In the genomic region with DNA sequence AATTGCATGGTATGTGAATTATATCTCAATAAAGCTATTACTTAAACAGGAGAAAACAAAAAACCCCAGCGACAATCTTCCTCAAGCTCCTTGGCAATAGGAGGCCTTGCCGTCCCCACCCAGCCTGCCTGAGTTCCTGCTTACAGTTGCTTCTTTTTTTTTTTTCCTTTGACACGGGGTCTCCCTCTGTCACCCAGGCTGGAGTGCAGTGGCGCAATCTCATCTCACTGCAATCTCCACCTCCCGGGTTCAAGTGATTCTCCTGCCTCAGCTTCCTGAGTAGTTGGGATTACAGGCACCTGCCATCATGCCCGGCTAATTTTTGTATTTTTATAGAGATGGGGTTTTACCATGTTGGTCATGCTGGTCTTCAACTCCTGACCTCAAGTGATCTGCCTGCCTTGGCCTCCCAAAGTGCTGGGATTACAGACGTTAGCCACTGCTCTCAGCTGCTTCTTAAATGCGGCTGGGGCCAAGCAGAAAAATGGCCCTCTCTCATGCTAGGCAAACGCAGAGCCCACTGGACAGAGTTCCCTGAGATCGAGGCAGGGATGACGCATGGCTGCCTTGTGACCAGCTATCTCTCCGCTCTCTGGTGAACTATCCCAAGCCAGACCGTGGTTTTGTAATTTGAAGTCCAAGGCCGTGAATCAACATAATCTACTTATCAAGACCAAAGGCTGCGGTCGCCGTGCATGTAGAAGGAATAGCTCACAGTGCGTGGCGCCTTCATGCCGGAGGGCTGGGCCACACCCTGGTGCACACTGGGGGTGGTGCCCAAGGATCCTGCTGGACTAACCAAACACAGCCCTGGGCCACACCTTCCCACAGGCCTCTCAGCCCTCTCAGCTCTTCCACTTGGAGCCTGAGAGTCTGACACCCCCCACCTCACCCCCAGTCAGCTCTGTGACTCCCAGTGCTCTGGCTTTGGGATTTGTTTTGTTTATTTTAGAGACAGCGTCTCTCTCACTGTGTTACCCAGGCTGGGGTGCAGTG, we compare ENCODE assay signal across 1 cellular context.
TF ChIP-seq lines count a peak whose summit lies in the region.

No MANE protein-coding gene starts in this region.

TF ChIP-seq in K562, 482 proteins besides CTCF, POLR2A, EP300 and RAD21 (continued from another document and continues in another):
- TF ChIP-seq ATF1 (CRISPR knock-in tag; IDR thresholded peaks at IDR 0.05), result no peak
- peak; percentile 84 for TF ChIP-seq ATF1 (tag; IDR thresholded peaks at IDR 0.05)
- TF ChIP-seq, protein P1, sequence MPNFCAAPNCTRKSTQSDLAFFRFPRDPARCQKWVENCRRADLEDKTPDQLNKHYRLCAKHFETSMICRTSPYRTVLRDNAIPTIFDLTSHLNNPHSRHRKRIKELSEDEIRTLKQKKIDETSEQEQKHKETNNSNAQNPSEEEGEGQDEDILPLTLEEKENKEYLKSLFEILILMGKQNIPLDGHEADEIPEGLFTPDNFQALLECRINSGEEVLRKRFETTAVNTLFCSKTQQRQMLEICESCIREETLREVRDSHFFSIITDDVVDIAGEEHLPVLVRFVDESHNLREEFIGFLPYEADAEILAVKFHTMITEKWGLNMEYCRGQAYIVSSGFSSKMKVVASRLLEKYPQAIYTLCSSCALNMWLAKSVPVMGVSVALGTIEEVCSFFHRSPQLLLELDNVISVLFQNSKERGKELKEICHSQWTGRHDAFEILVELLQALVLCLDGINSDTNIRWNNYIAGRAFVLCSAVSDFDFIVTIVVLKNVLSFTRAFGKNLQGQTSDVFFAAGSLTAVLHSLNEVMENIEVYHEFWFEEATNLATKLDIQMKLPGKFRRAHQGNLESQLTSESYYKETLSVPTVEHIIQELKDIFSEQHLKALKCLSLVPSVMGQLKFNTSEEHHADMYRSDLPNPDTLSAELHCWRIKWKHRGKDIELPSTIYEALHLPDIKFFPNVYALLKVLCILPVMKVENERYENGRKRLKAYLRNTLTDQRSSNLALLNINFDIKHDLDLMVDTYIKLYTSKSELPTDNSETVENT (CRISPR knock-in tag; IDR thresholded peaks at IDR 0.05), result no peak; the same call in 1 of the 2 replicates
- TF ChIP-seq GABPB1 (CRISPR knock-in tag; IDR thresholded peaks at IDR 0.05), result peak; percentile 16; the same call in 1 of the 2 replicates
- TF ChIP-seq ZNF644 (tag; IDR thresholded peaks at IDR 0.05; ENCODE audit: low read depth), result 0 out of 2 replicates have a peak, but pooled peaks have one; percentile 45
- TF ChIP-seq, protein P2, sequence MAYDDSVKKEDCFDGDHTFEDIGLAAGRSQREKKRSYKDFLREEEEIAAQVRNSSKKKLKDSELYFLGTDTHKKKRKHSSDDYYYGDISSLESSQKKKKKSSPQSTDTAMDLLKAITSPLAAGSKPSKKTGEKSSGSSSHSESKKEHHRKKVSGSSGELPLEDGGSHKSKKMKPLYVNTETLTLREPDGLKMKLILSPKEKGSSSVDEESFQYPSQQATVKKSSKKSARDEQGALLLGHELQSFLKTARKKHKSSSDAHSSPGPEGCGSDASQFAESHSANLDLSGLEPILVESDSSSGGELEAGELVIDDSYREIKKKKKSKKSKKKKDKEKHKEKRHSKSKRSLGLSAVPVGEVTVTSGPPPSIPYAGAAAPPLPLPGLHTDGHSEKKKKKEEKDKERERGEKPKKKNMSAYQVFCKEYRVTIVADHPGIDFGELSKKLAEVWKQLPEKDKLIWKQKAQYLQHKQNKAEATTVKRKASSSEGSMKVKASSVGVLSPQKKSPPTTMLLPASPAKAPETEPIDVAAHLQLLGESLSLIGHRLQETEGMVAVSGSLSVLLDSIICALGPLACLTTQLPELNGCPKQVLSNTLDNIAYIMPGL (CRISPR knock-in tag; IDR thresholded peaks at IDR 0.05), result 0 out of 2 replicates have a peak, but pooled peaks have one; percentile 50
- TF ChIP-seq, protein P3, sequence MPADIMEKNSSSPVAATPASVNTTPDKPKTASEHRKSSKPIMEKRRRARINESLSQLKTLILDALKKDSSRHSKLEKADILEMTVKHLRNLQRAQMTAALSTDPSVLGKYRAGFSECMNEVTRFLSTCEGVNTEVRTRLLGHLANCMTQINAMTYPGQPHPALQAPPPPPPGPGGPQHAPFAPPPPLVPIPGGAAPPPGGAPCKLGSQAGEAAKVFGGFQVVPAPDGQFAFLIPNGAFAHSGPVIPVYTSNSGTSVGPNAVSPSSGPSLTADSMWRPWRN (IDR thresholded peaks at IDR 0.05; ENCODE audit: low read depth), result peak; percentile 88
- TF ChIP-seq, protein P4, sequence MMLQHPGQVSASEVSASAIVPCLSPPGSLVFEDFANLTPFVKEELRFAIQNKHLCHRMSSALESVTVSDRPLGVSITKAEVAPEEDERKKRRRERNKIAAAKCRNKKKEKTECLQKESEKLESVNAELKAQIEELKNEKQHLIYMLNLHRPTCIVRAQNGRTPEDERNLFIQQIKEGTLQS (IDR thresholded peaks at IDR 0.05), result peak; percentile 94
- TF ChIP-seq, protein P4 (CRISPR knock-in tag; conservative IDR thresholded peaks at IDR 0.05), result peak; percentile 96
- TF ChIP-seq ZNF584 (CRISPR knock-in tag; IDR thresholded peaks at IDR 0.05; ENCODE audit: low read depth), result peak; percentile 96
- TF ChIP-seq, protein P5, sequence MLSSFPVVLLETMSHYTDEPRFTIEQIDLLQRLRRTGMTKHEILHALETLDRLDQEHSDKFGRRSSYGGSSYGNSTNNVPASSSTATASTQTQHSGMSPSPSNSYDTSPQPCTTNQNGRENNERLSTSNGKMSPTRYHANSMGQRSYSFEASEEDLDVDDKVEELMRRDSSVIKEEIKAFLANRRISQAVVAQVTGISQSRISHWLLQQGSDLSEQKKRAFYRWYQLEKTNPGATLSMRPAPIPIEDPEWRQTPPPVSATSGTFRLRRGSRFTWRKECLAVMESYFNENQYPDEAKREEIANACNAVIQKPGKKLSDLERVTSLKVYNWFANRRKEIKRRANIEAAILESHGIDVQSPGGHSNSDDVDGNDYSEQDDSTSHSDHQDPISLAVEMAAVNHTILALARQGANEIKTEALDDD (IDR thresholded peaks at IDR 0.05), result peak; percentile 67; the same call in 1 of the 2 replicates
- TF ChIP-seq, protein P6, sequence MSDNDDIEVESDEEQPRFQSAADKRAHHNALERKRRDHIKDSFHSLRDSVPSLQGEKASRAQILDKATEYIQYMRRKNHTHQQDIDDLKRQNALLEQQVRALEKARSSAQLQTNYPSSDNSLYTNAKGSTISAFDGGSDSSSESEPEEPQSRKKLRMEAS (CRISPR knock-in tag; IDR thresholded peaks at IDR 0.05), result peak; percentile 73
- no peak for TF ChIP-seq FUS (optimal IDR thresholded peaks at IDR 0.05; ENCODE audit: low read depth, low read length)
- no peak for TF ChIP-seq ZNF239 (CRISPR knock-in tag; IDR thresholded peaks at IDR 0.05)
- TF ChIP-seq, protein P7, sequence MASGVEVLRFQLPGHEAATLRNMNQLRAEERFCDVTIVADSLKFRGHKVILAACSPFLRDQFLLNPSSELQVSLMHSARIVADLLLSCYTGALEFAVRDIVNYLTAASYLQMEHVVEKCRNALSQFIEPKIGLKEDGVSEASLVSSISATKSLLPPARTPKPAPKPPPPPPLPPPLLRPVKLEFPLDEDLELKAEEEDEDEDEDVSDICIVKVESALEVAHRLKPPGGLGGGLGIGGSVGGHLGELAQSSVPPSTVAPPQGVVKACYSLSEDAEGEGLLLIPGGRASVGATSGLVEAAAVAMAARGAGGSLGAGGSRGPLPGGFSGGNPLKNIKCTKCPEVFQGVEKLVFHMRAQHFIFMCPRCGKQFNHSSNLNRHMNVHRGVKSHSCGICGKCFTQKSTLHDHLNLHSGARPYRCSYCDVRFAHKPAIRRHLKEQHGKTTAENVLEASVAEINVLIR (CRISPR knock-in tag; IDR thresholded peaks at IDR 0.05), result no peak
- TF ChIP-seq MBD2 (IDR thresholded peaks at IDR 0.05; ENCODE audit: borderline replicate concordance, low read depth), result 0 out of 2 replicates have a peak, but pooled peaks have one; percentile 45
- TF ChIP-seq KLF1 (tag; IDR thresholded peaks at IDR 0.05), result peak; percentile 76
- TF ChIP-seq, protein P8, sequence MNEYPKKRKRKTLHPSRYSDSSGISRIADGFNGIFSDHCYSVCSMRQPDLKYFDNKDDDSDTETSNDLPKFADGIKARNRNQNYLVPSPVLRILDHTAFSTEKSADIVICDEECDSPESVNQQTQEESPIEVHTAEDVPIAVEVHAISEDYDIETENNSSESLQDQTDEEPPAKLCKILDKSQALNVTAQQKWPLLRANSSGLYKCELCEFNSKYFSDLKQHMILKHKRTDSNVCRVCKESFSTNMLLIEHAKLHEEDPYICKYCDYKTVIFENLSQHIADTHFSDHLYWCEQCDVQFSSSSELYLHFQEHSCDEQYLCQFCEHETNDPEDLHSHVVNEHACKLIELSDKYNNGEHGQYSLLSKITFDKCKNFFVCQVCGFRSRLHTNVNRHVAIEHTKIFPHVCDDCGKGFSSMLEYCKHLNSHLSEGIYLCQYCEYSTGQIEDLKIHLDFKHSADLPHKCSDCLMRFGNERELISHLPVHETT (CRISPR knock-in tag; conservative IDR thresholded peaks at IDR 0.05 in 1 of 2, IDR thresholded peaks at IDR 0.05 in 1 of 2), result peak in 1 of 2 experiments; percentile 79; a peak in 2 of 4 replicates
- TF ChIP-seq PHB (CRISPR knock-in tag; IDR thresholded peaks at IDR 0.05), result no peak
- TF ChIP-seq CBX3 (IDR thresholded peaks at IDR 0.05; ENCODE audit: borderline replicate concordance in 1 of 2, low read length in 2 of 2), result 0 out of 3 replicates have a peak, but pooled peaks of 1 of the 2 experiments have one; percentile 31
- no peak for TF ChIP-seq ZSCAN29 (IDR thresholded peaks at IDR 0.05)
- TF ChIP-seq, protein P9, sequence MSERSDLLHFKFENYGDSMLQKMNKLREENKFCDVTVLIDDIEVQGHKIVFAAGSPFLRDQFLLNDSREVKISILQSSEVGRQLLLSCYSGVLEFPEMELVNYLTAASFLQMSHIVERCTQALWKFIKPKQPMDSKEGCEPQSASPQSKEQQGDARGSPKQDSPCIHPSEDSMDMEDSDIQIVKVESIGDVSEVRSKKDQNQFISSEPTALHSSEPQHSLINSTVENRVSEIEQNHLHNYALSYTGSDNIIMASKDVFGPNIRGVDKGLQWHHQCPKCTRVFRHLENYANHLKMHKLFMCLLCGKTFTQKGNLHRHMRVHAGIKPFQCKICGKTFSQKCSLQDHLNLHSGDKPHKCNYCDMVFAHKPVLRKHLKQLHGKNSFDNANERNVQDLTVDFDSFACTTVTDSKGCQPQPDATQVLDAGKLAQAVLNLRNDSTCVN (CRISPR knock-in tag; IDR thresholded peaks at IDR 0.05), result 0 out of 2 replicates have a peak, but pooled peaks have one; percentile 6
- TF ChIP-seq ZNF41 (CRISPR knock-in tag; conservative IDR thresholded peaks at IDR 0.05), result no peak
- TF ChIP-seq MYNN (IDR thresholded peaks at IDR 0.05), result 0 out of 2 replicates have a peak, but pooled peaks have one; percentile 78
- TF ChIP-seq MYNN (CRISPR knock-in tag; IDR thresholded peaks at IDR 0.05), result no peak
- TF ChIP-seq ZNF717 (CRISPR knock-in tag; IDR thresholded peaks at IDR 0.05), result no peak
- TF ChIP-seq, protein P10, sequence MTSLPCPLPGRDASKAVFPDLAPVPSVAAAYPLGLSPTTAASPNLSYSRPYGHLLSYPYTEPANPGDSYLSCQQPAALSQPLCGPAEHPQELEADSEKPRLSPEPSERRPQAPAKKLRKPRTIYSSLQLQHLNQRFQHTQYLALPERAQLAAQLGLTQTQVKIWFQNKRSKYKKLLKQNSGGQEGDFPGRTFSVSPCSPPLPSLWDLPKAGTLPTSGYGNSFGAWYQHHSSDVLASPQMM (CRISPR knock-in tag; IDR thresholded peaks at IDR 0.05), result no peak
- no peak for TF ChIP-seq CCAR2 (IDR thresholded peaks at IDR 0.05; ENCODE audit: low read depth, low read length)
- TF ChIP-seq NRF1 (conservative IDR thresholded peaks at IDR 0.05 in 1 of 2, IDR thresholded peaks at IDR 0.05 in 1 of 2), result peak; percentile 68 to 76
- TF ChIP-seq ZBTB7A (IDR thresholded peaks at IDR 0.05; ENCODE audit: borderline replicate concordance, control insufficient read depth, low read depth, low read length), result 0 out of 2 replicates have a peak, but pooled peaks have one; percentile 46
- peak; percentile 96 for TF ChIP-seq L3MBTL2 (IDR thresholded peaks at IDR 0.05)
- TF ChIP-seq, protein P11, sequence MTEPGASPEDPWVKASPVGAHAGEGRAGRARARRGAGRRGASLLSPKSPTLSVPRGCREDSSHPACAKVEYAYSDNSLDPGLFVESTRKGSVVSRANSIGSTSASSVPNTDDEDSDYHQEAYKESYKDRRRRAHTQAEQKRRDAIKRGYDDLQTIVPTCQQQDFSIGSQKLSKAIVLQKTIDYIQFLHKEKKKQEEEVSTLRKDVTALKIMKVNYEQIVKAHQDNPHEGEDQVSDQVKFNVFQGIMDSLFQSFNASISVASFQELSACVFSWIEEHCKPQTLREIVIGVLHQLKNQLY (CRISPR knock-in tag; conservative IDR thresholded peaks at IDR 0.05), result no peak
- 0 out of 2 replicates have a peak, but pooled peaks have one; percentile 47 for TF ChIP-seq EHMT2 (IDR thresholded peaks at IDR 0.05)
- TF ChIP-seq, protein P12, sequence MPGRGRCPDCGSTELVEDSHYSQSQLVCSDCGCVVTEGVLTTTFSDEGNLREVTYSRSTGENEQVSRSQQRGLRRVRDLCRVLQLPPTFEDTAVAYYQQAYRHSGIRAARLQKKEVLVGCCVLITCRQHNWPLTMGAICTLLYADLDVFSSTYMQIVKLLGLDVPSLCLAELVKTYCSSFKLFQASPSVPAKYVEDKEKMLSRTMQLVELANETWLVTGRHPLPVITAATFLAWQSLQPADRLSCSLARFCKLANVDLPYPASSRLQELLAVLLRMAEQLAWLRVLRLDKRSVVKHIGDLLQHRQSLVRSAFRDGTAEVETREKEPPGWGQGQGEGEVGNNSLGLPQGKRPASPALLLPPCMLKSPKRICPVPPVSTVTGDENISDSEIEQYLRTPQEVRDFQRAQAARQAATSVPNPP (IDR thresholded peaks at IDR 0.05; ENCODE audit: borderline replicate concordance, insufficient read depth, insufficient read length), result no peak
- TF ChIP-seq ZNF24 (IDR thresholded peaks at IDR 0.05), result no peak
- TF ChIP-seq, protein P13, sequence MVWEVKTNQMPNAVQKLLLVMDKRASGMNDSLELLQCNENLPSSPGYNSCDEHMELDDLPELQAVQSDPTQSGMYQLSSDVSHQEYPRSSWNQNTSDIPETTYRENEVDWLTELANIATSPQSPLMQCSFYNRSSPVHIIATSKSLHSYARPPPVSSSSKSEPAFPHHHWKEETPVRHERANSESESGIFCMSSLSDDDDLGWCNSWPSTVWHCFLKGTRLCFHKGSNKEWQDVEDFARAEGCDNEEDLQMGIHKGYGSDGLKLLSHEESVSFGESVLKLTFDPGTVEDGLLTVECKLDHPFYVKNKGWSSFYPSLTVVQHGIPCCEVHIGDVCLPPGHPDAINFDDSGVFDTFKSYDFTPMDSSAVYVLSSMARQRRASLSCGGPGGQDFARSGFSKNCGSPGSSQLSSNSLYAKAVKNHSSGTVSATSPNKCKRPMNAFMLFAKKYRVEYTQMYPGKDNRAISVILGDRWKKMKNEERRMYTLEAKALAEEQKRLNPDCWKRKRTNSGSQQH (CRISPR knock-in tag; IDR thresholded peaks at IDR 0.05), result peak; percentile 7; the same call in 1 of the 2 replicates
- no peak for TF ChIP-seq NR2C2 (CRISPR knock-in tag; IDR thresholded peaks at IDR 0.05)
- TF ChIP-seq NR2C2 (tag; IDR thresholded peaks at IDR 0.05), result peak; percentile 81
- TF ChIP-seq, protein P14, sequence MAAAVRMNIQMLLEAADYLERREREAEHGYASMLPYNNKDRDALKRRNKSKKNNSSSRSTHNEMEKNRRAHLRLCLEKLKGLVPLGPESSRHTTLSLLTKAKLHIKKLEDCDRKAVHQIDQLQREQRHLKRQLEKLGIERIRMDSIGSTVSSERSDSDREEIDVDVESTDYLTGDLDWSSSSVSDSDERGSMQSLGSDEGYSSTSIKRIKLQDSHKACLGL (CRISPR knock-in tag; IDR thresholded peaks at IDR 0.05; ENCODE audit: borderline replicate concordance, poor library complexity, severe bottlenecking), result no peak
- no peak for TF ChIP-seq SP2 (IDR thresholded peaks at IDR 0.05; ENCODE audit: extremely low read depth, low read depth, low read length, poor library complexity, severe bottlenecking)
- TF ChIP-seq NR4A1 (CRISPR knock-in tag; IDR thresholded peaks at IDR 0.05), result no peak
- TF ChIP-seq NR4A1 (tag; IDR thresholded peaks at IDR 0.05), result peak; percentile 91
